ENCODE assay signal across 33 cellular contexts in genomic region chr15:43008150-43008549, GRCh38.
"Had no signal": no experiment of that assay in that cellular context is flagged by ENCODE, and none has a peak within 500 bp of the region (broad histone marks: within the 10 kb centered on the region; RNA-seq: fewer than 3 reads in every experiment).

No MANE protein-coding gene starts in this region.

- H3K27me3 ChIP-seq: adrenal gland, body of pancreas, breast epithelium, Peyer's patch, SJCRH30 had no signal

- H3K27ac ChIP-seq: adrenal gland, body of pancreas, breast epithelium, Peyer's patch, SJCRH30, SK-N-MC had no signal

- H3K4me3 ChIP-seq: adrenal gland, body of pancreas, breast epithelium, Peyer's patch, SJCRH30, SK-N-MC had no signal

- H3K9me3 ChIP-seq: adrenal gland, body of pancreas, breast epithelium, Peyer's patch had no signal

- H3K4me1 ChIP-seq: adrenal gland, body of pancreas, breast epithelium, Peyer's patch, SJCRH30 had no signal

- ATAC-seq: activated CD4-positive, CD25-positive, alpha-beta regulatory T cell treated with anti-CD3 and anti-CD28 coated beads, Interleukin-2, amount 50 U/mL, for 24 hours; activated naive CD4-positive, alpha-beta T cell treated with anti-CD3 and anti-CD28 coated beads, Interleukin-2, amount 50 U/mL, for 72 hours; activated T-cell treated with anti-CD3 and anti-CD28 coated beads, Interleukin-2, amount 50 U/mL, for 4 hours; body of pancreas; PC-3; WTC11 had no signal

- FAIRE-seq: astrocyte had no signal

- DNase-seq: activated CD4-positive, alpha-beta memory T cell treated with anti-CD3 and anti-CD28 coated beads for 36 hours; activated CD4-positive, alpha-beta T cell treated with anti-CD3 and anti-CD28 coated beads for 4 hours; activated CD4-positive, alpha-beta T cell treated with anti-CD3 and anti-CD28 coated beads, Interleukin-2, amount 50 U/mL, for 1 hour; activated CD8-positive, alpha-beta memory T cell treated with anti-CD3 and anti-CD28 coated beads, Interleukin-2, amount 50 U/mL, for 4 hours; activated gamma-delta T cell treated with Interleukin-2 at 50 U/mL for 16 hours; activated naive CD4-positive, alpha-beta T cell treated with anti-CD3 and anti-CD28 coated beads for 36 hours; activated T-cell treated with anti-CD3 and anti-CD28 coated beads for 4 hours; activated T-cell treated with anti-CD3 and anti-CD28 coated beads, Interleukin-2, amount 50 U/mL, for 4 hours; adrenal gland; body of pancreas; cerebellar nuclear complex; NCI-H1092 treated with DMSO at 0.1 percent for 48 hours; NCI-H1417; NCI-H146; NCI-H187; NCI-H2029 treated with DMSO at 0.1 percent for 48 hours; NCI-H2107; NCI-H2171; NCI-H510A; NCI-H526; NCI-H748 treated with DMSO at 0.1 percent for 48 hours; NK-92 treated with Interleukin-12 subunit alpha and Interleukin-12 subunit beta, amount 100 ng/mL, for 24 hours; PC-3; Peyer's patch; SHP77; SJCRH30; T1000 had no signal
